ENCODE assay signal across 8 cellular contexts in the genomic region with DNA sequence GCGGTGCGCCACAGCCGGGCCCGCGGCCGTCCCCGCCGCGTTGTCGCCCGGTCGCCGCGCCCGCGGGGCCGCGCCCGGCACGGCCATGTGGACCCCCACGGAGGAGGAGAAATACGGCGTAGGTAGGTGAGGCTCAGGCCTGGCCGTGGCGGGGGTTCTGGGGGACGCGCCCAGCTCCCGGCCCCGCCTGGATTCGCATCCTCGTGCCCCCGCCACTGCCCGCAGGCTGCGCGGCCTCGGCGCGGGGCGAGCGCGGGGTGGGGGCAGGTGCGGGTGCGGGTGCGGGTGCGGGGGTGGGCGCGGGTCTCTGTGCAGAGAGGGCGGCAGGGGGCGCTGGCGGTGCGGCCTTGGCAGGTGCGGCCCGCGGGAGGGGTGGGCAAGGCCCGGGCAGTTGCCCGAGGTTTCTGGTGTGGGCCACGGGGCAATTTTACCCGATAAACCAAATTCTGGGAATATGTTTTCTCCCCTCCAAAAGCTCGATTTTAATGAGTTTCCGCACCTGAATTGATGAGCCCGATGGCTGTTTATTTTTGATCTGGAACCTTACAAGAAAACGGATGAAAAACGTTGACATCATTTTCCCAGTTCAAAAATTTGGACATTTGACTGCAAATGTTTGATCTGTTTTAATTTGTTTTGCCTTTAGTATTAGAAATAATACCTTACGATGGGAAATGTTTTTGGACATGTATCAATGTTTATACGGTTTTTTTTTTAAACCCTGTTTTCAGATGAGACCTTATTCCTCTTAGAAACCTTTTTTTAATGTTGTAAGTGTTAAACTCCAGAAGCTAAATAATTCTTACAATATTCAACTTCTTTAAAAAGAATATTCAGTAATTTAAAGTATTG. TPM values are rescaled to one million over a fixed set of nuclear protein-coding genes. Genes with fewer than 3 reads are reported as not detected.
DNase-seq lines count a peak whose midpoint lies in the region; ATAC-seq, FAIRE-seq and TF ChIP-seq lines count a peak whose summit lies in the region.

No MANE protein-coding gene starts in this region.

- peak; percentile 43 to 89 for DNase-seq in HAP-1 (ENCODE audit: low spot score in 2 of 2)
- DNase-seq in adipocyte (ENCODE audit: low read depth), result peak; percentile 21
- DNase-seq in hypothalamus (lab: John Stamatoyannopoulos, UW), result peak in 48 of 51 donors; percentile 25 to 89 (median 64)

- H3F3A ChIP-seq in SU-DHL-6 (ENCODE audit: insufficient read depth), result no peaks in the 10 kb centered on the region

- TF ChIP-seq CTCF in SU-DHL-6 (IDR thresholded peaks at IDR 0.05; ENCODE audit: insufficient read depth, low read length, poor library complexity, severe bottlenecking), result peak; percentile 30

- no peak overlapping the region for H2AFZ ChIP-seq in SU-DHL-6 (ENCODE audit: low read depth, low read length, severe bottlenecking)

- no peak for ATAC-seq in GM21529 (IDR thresholded peaks at IDR 0.05; ENCODE audit: unreplicated experiment)
- ATAC-seq in HG03025 (IDR thresholded peaks at IDR 0.05; ENCODE audit: low FRiP score, unreplicated experiment), result no peak

- H3K9ac ChIP-seq in SU-DHL-6 (ENCODE audit: low read length), result peak overlapping the region; percentile 17; the same call in 1 of the 2 replicates
- peak overlapping the region; percentile 22 for H3K9ac ChIP-seq in adipocyte (ENCODE audit: low read length)
- peak overlapping the region in 1 of 3 donors; percentile 72 for H3K9ac ChIP-seq in skeletal muscle tissue (ENCODE audit: low read depth in 1 of 3, low read length in 3 of 3)

- H3K9me3 ChIP-seq in HAP-1 (no peaks in the 10 kb centered on the region), SU-DHL-6 (ENCODE audit: insufficient read depth, low read length) (no peaks in the 10 kb centered on the region), adipocyte (ENCODE audit: control insufficient read depth, low read length) (no peaks in the 10 kb centered on the region), skeletal muscle tissue (ENCODE audit: control insufficient read depth in 3 of 3, low read length in 3 of 3) (no peaks in the 10 kb centered on the region)

- H3K79me2 ChIP-seq in SU-DHL-6 (ENCODE audit: insufficient read depth, low read length), result no peaks in the 10 kb centered on the region

- FAIRE-seq in A204.1 (lab: Jason Lieb, UNC), result peak; percentile 37

- H3K27ac ChIP-seq in SU-DHL-6 (ENCODE audit: low read depth, low read length) (no peak overlapping the region), skeletal muscle tissue (ENCODE audit: low read depth, low read length) (no peak overlapping the region)

- H3K4me3 ChIP-seq in HAP-1 (peak overlapping the region; percentile 40), SU-DHL-6 (ENCODE audit: insufficient read depth, low read length, poor library complexity, severe bottlenecking) (peak overlapping the region; percentile 47), adipocyte (ENCODE audit: low read length) (peak overlapping the region; percentile 76), skeletal muscle tissue (ENCODE audit: low read length in 3 of 3) (peak overlapping the region in 2 of 3 donors; percentile 60 to 64)

- peak overlapping the region; percentile 47 for H3K4me2 ChIP-seq in SU-DHL-6 (ENCODE audit: low read depth, low read length, poor library complexity, severe bottlenecking)

- H3K9me2 ChIP-seq in SU-DHL-6 (replicated peaks; ENCODE audit: insufficient read depth, low read length), result no peaks in the 10 kb centered on the region

- no peaks in the 10 kb centered on the region for H3K36me3 ChIP-seq in HAP-1 (replicated peaks)
- no peaks in the 10 kb centered on the region for H3K36me3 ChIP-seq in SU-DHL-6 (ENCODE audit: low read length)
- H3K36me3 ChIP-seq in adipocyte (ENCODE audit: control insufficient read depth, insufficient read depth, low read length, severe bottlenecking), result no peaks in the 10 kb centered on the region
- no peaks in the 10 kb centered on the region for H3K36me3 ChIP-seq in skeletal muscle tissue (ENCODE audit: control insufficient read depth in 3 of 3, insufficient read depth in 3 of 3, low read length in 3 of 3)

- no peaks in the 10 kb centered on the region for H4K20me1 ChIP-seq in SU-DHL-6 (ENCODE audit: low read depth, low read length)

- in situ Hi-C loops in HAP-1 (cut with MboI; ENCODE audit: low sequenced_read_pairs), result loop anchor here (10.0 kb wide), 1 partner anchor 699 kb away; no protein-coding TSS in a partner anchor

- H3K4me1 ChIP-seq in HAP-1, result peaks cover 28% of the 10 kb centered on the region
- H3K4me1 ChIP-seq in adipocyte (ENCODE audit: control insufficient read depth, insufficient read depth, low read length), result no peaks in the 10 kb centered on the region
- peaks cover 0 to 4% (median 2%) of the 10 kb centered on the region in 3 donors for H3K4me1 ChIP-seq in skeletal muscle tissue (ENCODE audit: control insufficient read depth in 3 of 3, insufficient read depth in 3 of 3, low read length in 3 of 3)

- H3K27me3 ChIP-seq in HAP-1 (ENCODE audit: low read depth), result no peaks in the 10 kb centered on the region
- no peaks in the 10 kb centered on the region for H3K27me3 ChIP-seq in SU-DHL-6 (ENCODE audit: low read length)
- H3K27me3 ChIP-seq in adipocyte (replicated peaks; ENCODE audit: control insufficient read depth, insufficient read depth, low read length), result peaks cover 22% of the 10 kb centered on the region
- H3K27me3 ChIP-seq in skeletal muscle tissue (ENCODE audit: control insufficient read depth in 3 of 3, insufficient read depth in 3 of 3, low read length in 3 of 3), result peaks cover 0 to 13% (median 8%) of the 10 kb centered on the region in 3 donors

RNA-seq across cellular contexts. Expression of a gene that starts 0.7 kb away (rescaled TPM):
- total RNA-seq in skeletal muscle tissue, result 0.52 TPM

RNA-seq across cellular contexts. Expression of a gene that starts 58.5 kb away (rescaled TPM):
- total RNA-seq in skeletal muscle tissue, result 20.9 TPM
